In genomic region chrX:131831185-131831520, GRCh38 we compare ENCODE assay signal across 9 cellular contexts.
DNase-seq lines count a peak whose midpoint lies in the region; ATAC-seq, FAIRE-seq and TF ChIP-seq lines count a peak whose summit lies in the region.
"Had no signal": no experiment of that assay in that cellular context is flagged by ENCODE, and none has a peak within 500 bp of the region (broad histone marks: within the 10 kb centered on the region; RNA-seq: fewer than 3 reads in every experiment).

No MANE protein-coding gene starts in this region.

- no peak for FAIRE-seq in A549 (lab: Jason Lieb, UNC)
- FAIRE-seq: colon had no signal

- H3K4me1 ChIP-seq in A549 = no peaks in the 10 kb centered on the region
- H3K4me1 ChIP-seq in mononuclear cell (ENCODE audit: insufficient read depth, low read length) = peaks cover 15% of the 10 kb centered on the region

- no peak for TF ChIP-seq CTCF in A549 (IDR thresholded peaks at IDR 0.05)

- H3K27me3 ChIP-seq in mononuclear cell (ENCODE audit: insufficient read depth, low read length) = no peaks in the 10 kb centered on the region

- no peak for TF ChIP-seq POLR2A in A549 (IDR thresholded peaks at IDR 0.05; ENCODE audit: low read length)

- POLR2A ChIA-PET in A549 (lab: Yijun Ruan, JAX) = no interaction called here

- WGBS in A549 (ENCODE audit: missing lambda C conversion rate) = 90% methylated on average over 2 of the region's 2 CpGs

- ATAC-seq in A549 = no peak

- no peak for TF ChIP-seq RAD21 in A549 (conservative IDR thresholded peaks at IDR 0.05 in 1 of 2, IDR thresholded peaks at IDR 0.05 in 1 of 2)

- CTCF ChIA-PET in A549 (lab: Yijun Ruan, JAX) = interaction anchor here (0.7 kb wide), 1 partner anchor 12 kb away, joined by 4 read pairs; no protein-coding TSS in a partner anchor

- DNase-seq in A549 (ENCODE audit: low read depth in 1 of 2, low spot score in 1 of 2) (no peak), HCEC 1CT (peak; percentile 1), kidney glomerular epithelial cell (lab: John Stamatoyannopoulos, UW) (no peak), GM19238 (ENCODE audit: insufficient read length, low spot score) (no peak), D341Med (ENCODE audit: low spot score) (no peak), AG08395 (ENCODE audit: low spot score) (no peak)

- H3K9me3 ChIP-seq in A549 (no peaks in the 10 kb centered on the region), mononuclear cell (ENCODE audit: low read depth, low read length) (no peaks in the 10 kb centered on the region)

- H3K27ac ChIP-seq in A549 (peak overlapping the region; percentile 5 to 66; a peak in 2 of 6 replicates), angular gyrus (ENCODE audit: low read depth, low read length) (peak overlapping the region; percentile 90)

- H3K4me3 ChIP-seq in A549 (no peak overlapping the region), mononuclear cell (ENCODE audit: low read length) (peak overlapping the region; percentile 27)

- H3K4me2 ChIP-seq in A549 = peak overlapping the region; percentile 13; the same call in 2 of the 3 replicates

- no peak for TF ChIP-seq EP300 in A549 (IDR thresholded peaks at IDR 0.05)

TF ChIP-seq in A549, 52 proteins besides CTCF, POLR2A, EP300 and RAD21:
- TF ChIP-seq MAFK (IDR thresholded peaks at IDR 0.05; ENCODE audit: partially characterized antibody) (no peak), EHF (CRISPR knock-in tag; IDR thresholded peaks at IDR 0.05) (no peak), BCL3 (IDR thresholded peaks at IDR 0.05) (no peak), CBX2 (IDR thresholded peaks at IDR 0.05; ENCODE audit: borderline replicate concordance, low read depth) (no peak), FOSL2 (IDR thresholded peaks at IDR 0.05) (no peak), FOSL2 (CRISPR knock-in tag; IDR thresholded peaks at IDR 0.05) (no peak), ZFP36 (IDR thresholded peaks at IDR 0.05; ENCODE audit: borderline replicate concordance, partially characterized antibody) (no peak), SMC3 (IDR thresholded peaks at IDR 0.05) (no peak), KDM1A (IDR thresholded peaks at IDR 0.05; ENCODE audit: low read depth) (no peak), JUN (IDR thresholded peaks at IDR 0.05) (no peak), CHD4 (IDR thresholded peaks at IDR 0.05; ENCODE audit: borderline replicate concordance) (no peak), ZC3H11A (IDR thresholded peaks at IDR 0.05) (no peak), HOXB13 (CRISPR knock-in tag; IDR thresholded peaks at IDR 0.05; ENCODE audit: low read depth) (no peak), MYC (IDR thresholded peaks at IDR 0.05; ENCODE audit: borderline replicate concordance, low read length) (no peak), KDM5A (IDR thresholded peaks at IDR 0.05) (no peak), RFX5 (IDR thresholded peaks at IDR 0.05) (no peak), CEBPB (IDR thresholded peaks at IDR 0.05) (no peak), ZNF302 (CRISPR knock-in tag; IDR thresholded peaks at IDR 0.05) (no peak)
TF ChIP-seq in A549: peak in this region for 0.
